21 cellular contexts compared by ENCODE assay signal in the genomic region with DNA sequence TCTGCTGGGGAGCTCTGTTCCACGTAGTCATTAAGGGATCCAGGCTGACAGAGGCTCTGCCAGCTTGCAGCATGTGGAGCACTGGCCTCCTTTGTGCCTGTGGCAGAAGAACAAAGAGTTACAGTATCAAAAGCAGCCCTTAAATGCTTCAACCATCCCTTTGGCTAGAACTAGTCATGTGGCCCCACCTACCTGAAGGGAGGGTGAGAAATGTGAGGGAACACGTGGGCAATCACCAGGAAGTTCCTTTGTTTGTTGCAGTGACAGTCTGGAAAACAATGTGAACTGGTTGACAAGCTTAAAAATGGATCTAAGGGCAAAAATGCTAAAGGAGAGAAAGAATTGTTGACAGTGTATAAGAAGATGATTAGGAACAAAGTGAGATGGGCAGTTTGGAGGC.
DNase-seq lines count a peak whose midpoint lies in the region; ATAC-seq and TF ChIP-seq lines count a peak whose summit lies in the region.
"Had no signal": no experiment of that assay in that cellular context is flagged by ENCODE, and none has a peak within 500 bp of the region (broad histone marks: within the 10 kb centered on the region; RNA-seq: fewer than 3 reads in every experiment).

No MANE protein-coding gene starts in this region.

- H3K79me1 ChIP-seq in mesendoderm (ENCODE audit: low read length) = no peaks in the 10 kb centered on the region

- H3K4me2 ChIP-seq in mesendoderm (ENCODE audit: low read length) = no peak overlapping the region
- H3K4me2 ChIP-seq: BLaER1 treated with 17β-estradiol and CSF1 and Interleukin-3, amounts not matched to agents 10 nM and 100 nM had no signal

- no peak overlapping the region for H3K18ac ChIP-seq in mesendoderm (ENCODE audit: low read length)

- TF ChIP-seq POLR2A in gastrocnemius medialis (IDR thresholded peaks at IDR 0.05) = no peak

- no peaks in the 10 kb centered on the region for H3K9me3 ChIP-seq in gastrocnemius medialis
- H3K9me3 ChIP-seq: SJCRH30 had no signal

- H3K27ac ChIP-seq in mesendoderm (ENCODE audit: low read depth, low read length) (no peak overlapping the region), gastrocnemius medialis (no peak overlapping the region)
- H3K27ac ChIP-seq: BLaER1 treated with 17β-estradiol and CSF1 and Interleukin-3, amounts not matched to agents 10 nM and 100 nM; HL-60; SJCRH30 had no signal

- H3K36me3 ChIP-seq in mesendoderm (ENCODE audit: control insufficient read depth, insufficient read depth, low read length) (no peaks in the 10 kb centered on the region), gastrocnemius medialis (no peaks in the 10 kb centered on the region)
- H3K36me3 ChIP-seq: BLaER1 treated with 17β-estradiol and CSF1 and Interleukin-3, amounts not matched to agents 10 nM and 100 nM; SJCRH30 had no signal

- peaks cover 10% of the 10 kb centered on the region for H3K36me3 Mint-ChIP-seq in WTC11
- H3K36me3 Mint-ChIP-seq: CD8-positive, alpha-beta T cell; IgD-negative memory B cell had no signal

- no peaks in the 10 kb centered on the region for H3K4me1 Mint-ChIP-seq in WTC11
- H3K4me1 Mint-ChIP-seq: IgD-negative memory B cell had no signal

- no peak overlapping the region for H4K5ac ChIP-seq in mesendoderm (ENCODE audit: low read length)

- H2BK5ac ChIP-seq in mesendoderm (ENCODE audit: low read length) = no peak overlapping the region

- H3K79me2 ChIP-seq in mesendoderm (ENCODE audit: control insufficient read depth, insufficient read depth, low read length) = no peaks in the 10 kb centered on the region

- peaks cover 28% of the 10 kb centered on the region for H3K9me3 Mint-ChIP-seq in WTC11

- WGBS in mesendoderm (ENCODE audit: extremely low coverage, insufficient coverage, low lambda C conversion rate) = no CpG with 5 or more reads among the region's 2 CpGs

- no peak overlapping the region for H3K9ac ChIP-seq in mesendoderm (ENCODE audit: low read length)
- H3K9ac ChIP-seq: BLaER1 treated with 17β-estradiol and CSF1 and Interleukin-3, amounts not matched to agents 10 nM and 100 nM had no signal

- H3K4ac ChIP-seq in mesendoderm (ENCODE audit: low read depth, low read length) = no peak overlapping the region

- no peaks in the 10 kb centered on the region for H3K27me3 Mint-ChIP-seq in WTC11 (ENCODE audit: low read depth)
- H3K27me3 Mint-ChIP-seq: IgD-negative memory B cell had no signal

- no peak overlapping the region for H3K27ac Mint-ChIP-seq in WTC11
- H3K27ac Mint-ChIP-seq: CD8-positive, alpha-beta T cell; H9; IgD-negative memory B cell had no signal

- H3K27me3 ChIP-seq in mesendoderm (ENCODE audit: insufficient read depth, low read length, poor library complexity) (no peaks in the 10 kb centered on the region), gastrocnemius medialis (no peaks in the 10 kb centered on the region)
- H3K27me3 ChIP-seq: BLaER1 treated with 17β-estradiol and CSF1 and Interleukin-3, amounts not matched to agents 10 nM and 100 nM; SJCRH30 had no signal

- TF ChIP-seq CTCF in WTC11 (IDR thresholded peaks at IDR 0.05) (no peak), epithelial cell of esophagus (IDR thresholded peaks at IDR 0.05; ENCODE audit: insufficient read depth, low read depth, low read length, missing control alignments) (no peak), gastrocnemius medialis (IDR thresholded peaks at IDR 0.05 in 4 of 5, conservative IDR thresholded peaks at IDR 0.05 in 1 of 5) (no peak)

- H2BK120ac ChIP-seq in mesendoderm (ENCODE audit: low read depth, low read length) = no peak overlapping the region

- ATAC-seq in WTC11 = no peak
- no peak for ATAC-seq in GM18873 (IDR thresholded peaks at IDR 0.05; ENCODE audit: low FRiP score, unreplicated experiment)
- no peak for ATAC-seq in gastrocnemius medialis
- ATAC-seq: CD8-positive, alpha-beta T cell; Panc1 had no signal

- intact Hi-C loops in gastrocnemius medialis (cut with DNase I; ENCODE audit: low total_unique reads) = no loop called here

- H3K4me3 Mint-ChIP-seq in WTC11 = no peak overlapping the region
- H3K4me3 Mint-ChIP-seq: CD8-positive, alpha-beta T cell; H9; IgD-negative memory B cell had no signal

- H2BK15ac ChIP-seq in mesendoderm (replicated peaks; ENCODE audit: low read depth) = no peak overlapping the region

- H2AK5ac ChIP-seq in mesendoderm (ENCODE audit: low read length) = no peak overlapping the region

- H3K4me3 ChIP-seq in epithelial cell of esophagus (ENCODE audit: low read length) (no peak overlapping the region), mesendoderm (ENCODE audit: low read length) (no peak overlapping the region), gastrocnemius medialis (no peak overlapping the region)
- H3K4me3 ChIP-seq: BLaER1 treated with 17β-estradiol and CSF1 and Interleukin-3, amounts not matched to agents 10 nM and 100 nM; SJCRH30 had no signal

- in situ Hi-C loops in gastrocnemius medialis (cut with MboI; ENCODE audit: low sequenced_read_pairs in 4 of 4) = no loop called here

- H4K8ac ChIP-seq in mesendoderm (ENCODE audit: low read depth, low read length) = no peak overlapping the region

- POLR2A ChIA-PET in WTC11 (lab: Charles Lee) = no interaction called here

- CTCF ChIA-PET in WTC11 (lab: Charles Lee) = no interaction called here

- no peak overlapping the region for H3K56ac ChIP-seq in mesendoderm (ENCODE audit: low read length)

- no peak overlapping the region for H3K23ac ChIP-seq in mesendoderm (ENCODE audit: low read length)

- H3K4me1 ChIP-seq in mesendoderm (ENCODE audit: control insufficient read depth, low read depth, low read length) (no peaks in the 10 kb centered on the region), gastrocnemius medialis (peaks cover 8 to 9% of the 10 kb centered on the region in 2 donors)
- H3K4me1 ChIP-seq: SJCRH30 had no signal

- DNase-seq in HT-29 (ENCODE audit: low spot score) = peak; percentile 3
- no peak for DNase-seq in WTC11 (ENCODE audit: low spot score)
- peak; percentile 57 for DNase-seq in epithelial cell of esophagus (ENCODE audit: low read depth)
- peak; percentile 47 for DNase-seq in mesendoderm
- DNase-seq in gastrocnemius medialis = no peak
- DNase-seq in anterior cingulate cortex (lab: John Stamatoyannopoulos, UW) = no peak
- DNase-seq: Calu3; CD8-positive, alpha-beta T cell; H9; MM.1S; NCI-H1092; NCI-H146; NCI-H2029 treated with DMSO at 0.1 percent for 48 hours; NCI-H446 treated with DMSO at 0.1 percent for 48 hours; NCI-H69; SJCRH30 had no signal

TF ChIP-seq in WTC11, 78 proteins besides CTCF, POLR2A, EP300 and RAD21:
- no peak for TF ChIP-seq NR3C1 (CRISPR knock-in tag; conservative IDR thresholded peaks at IDR 0.05; ENCODE audit: low read depth)
- TF ChIP-seq, protein P1, sequence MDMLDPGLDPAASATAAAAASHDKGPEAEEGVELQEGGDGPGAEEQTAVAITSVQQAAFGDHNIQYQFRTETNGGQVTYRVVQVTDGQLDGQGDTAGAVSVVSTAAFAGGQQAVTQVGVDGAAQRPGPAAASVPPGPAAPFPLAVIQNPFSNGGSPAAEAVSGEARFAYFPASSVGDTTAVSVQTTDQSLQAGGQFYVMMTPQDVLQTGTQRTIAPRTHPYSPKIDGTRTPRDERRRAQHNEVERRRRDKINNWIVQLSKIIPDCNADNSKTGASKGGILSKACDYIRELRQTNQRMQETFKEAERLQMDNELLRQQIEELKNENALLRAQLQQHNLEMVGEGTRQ (CRISPR knock-in tag; IDR thresholded peaks at IDR 0.05) = peak; percentile 12; the same call in 1 of the 2 replicates

Comparison
In these comparisons a context has a peak if more than half of its experiments do, and no peak if none do; other contexts are left out.
1. DNase-seq: peak in HT-29 (single experiment), epithelial cell of esophagus (single experiment) and mesendoderm (single experiment); none in WTC11 (single experiment), gastrocnemius medialis (0 of 2) and anterior cingulate cortex (0 of 58).